Comparison of ENCODE assay signal across 33 cellular contexts in genomic region chr14:33660248-33660647, GRCh38.
"Had no signal": no experiment of that assay in that cellular context is flagged by ENCODE, and none has a peak within 500 bp of the region (broad histone marks: within the 10 kb centered on the region; RNA-seq: fewer than 3 reads in every experiment).

No MANE protein-coding gene starts in this region.

- DNase-seq: activated CD4-positive, alpha-beta memory T cell treated with anti-CD3 and anti-CD28 coated beads for 36 hours; activated CD4-positive, alpha-beta T cell treated with anti-CD3 and anti-CD28 coated beads for 36 hours; activated CD4-positive, alpha-beta T cell treated with anti-CD3 and anti-CD28 coated beads, Interleukin-2, amount 10 ng/mL, durations not matched to agents 24 days and 14 days; activated CD4-positive, CD25-positive, alpha-beta regulatory T cell; activated CD4-positive, CD25-positive, alpha-beta regulatory T cell treated with anti-CD3 and anti-CD28 coated beads, Interleukin-2, amount 50 U/mL, for 72 hours; activated CD8-positive, alpha-beta memory T cell treated with anti-CD3 and anti-CD28 coated beads, Interleukin-2, amount 10 ng/mL, durations not matched to agents 7 days and 5 days; activated CD8-positive, alpha-beta memory T cell treated with anti-CD3 and anti-CD28 coated beads, Interleukin-2, amount 50 U/mL, for 48 hours; activated CD8-positive, alpha-beta T cell treated with anti-CD3 and anti-CD28 coated beads, Interleukin-2, amount 10 ng/mL, durations not matched to agents 7 days and 5 days; activated gamma-delta T cell; activated naive CD4-positive, alpha-beta T cell; activated naive CD4-positive, alpha-beta T cell treated with anti-CD3 and anti-CD28 coated beads, Interleukin-2, amount 10 ng/mL, durations not matched to agents 7 days and 5 days; activated naive CD8-positive, alpha-beta T cell treated with anti-CD3 and anti-CD28 coated beads, Interleukin-2, amount 10 ng/mL, durations not matched to agents 7 days and 5 days; activated T-cell treated with anti-CD3 and anti-CD28 coated beads for 4 hours; activated T-cell treated with anti-CD3 and anti-CD28 coated beads, Interleukin-2, amount 50 U/mL, for 24 hours; activated T-cell treated with anti-CD3 and anti-CD28 coated beads, Interleukin-2, amount 50 U/mL, for 72 hours; body of pancreas; caudate nucleus; cortex of kidney; dermis blood vessel endothelial cell; effector CD4-positive, alpha-beta T cell; foreskin keratinocyte; heart right ventricle; T-helper 1 cell; T-helper 17 cell; T1000; WERI-Rb-1 had no signal

- FAIRE-seq: colon, endometrium had no signal

- ATAC-seq: activated CD4-positive, alpha-beta T cell treated with anti-CD3 and anti-CD28 coated beads for 36 hours; activated CD8-positive, alpha-beta memory T cell treated with anti-CD3 and anti-CD28 coated beads, Interleukin-2, amount 10 ng/mL, durations not matched to agents 7 days and 5 days; activated CD8-positive, alpha-beta T cell treated with anti-CD3 and anti-CD28 coated beads, Interleukin-2, amount 10 ng/mL, durations not matched to agents 7 days and 5 days; activated naive CD4-positive, alpha-beta T cell treated with anti-CD3 and anti-CD28 coated beads, Interleukin-2, amount 50 U/mL, for 72 hours; activated T-cell treated with anti-CD3 and anti-CD28 coated beads, Interleukin-2, amount 50 U/mL, for 72 hours; body of pancreas; esophagus mucosa; foreskin keratinocyte; gastroesophageal sphincter; heart right ventricle; T-helper 17 cell had no signal

- H3K27ac ChIP-seq: ascending aorta, body of pancreas, foreskin keratinocyte, gastroesophageal sphincter, heart right ventricle, hepatocyte, WERI-Rb-1 had no signal

- H3K9me3 ChIP-seq: ascending aorta, body of pancreas had no signal

- H3K27me3 ChIP-seq: ascending aorta, body of pancreas, foreskin keratinocyte, gastroesophageal sphincter, heart right ventricle, hepatocyte had no signal

- H3K4me3 ChIP-seq: ascending aorta, body of pancreas, gastroesophageal sphincter, heart right ventricle, hepatocyte had no signal

- H3K4me1 ChIP-seq: ascending aorta, body of pancreas, foreskin keratinocyte, gastroesophageal sphincter, heart right ventricle had no signal

- H2AFZ ChIP-seq: hepatocyte had no signal

- H3K36me3 ChIP-seq: ascending aorta, gastroesophageal sphincter, heart right ventricle, WERI-Rb-1 had no signal

- H3K79me2 ChIP-seq: hepatocyte had no signal

- H3K4me2 ChIP-seq: hepatocyte had no signal
